Comparison of ENCODE assay signal across 8 cellular contexts in genomic region chr9:136544549-136545064, GRCh38. TPM values are rescaled to one million over a fixed set of nuclear protein-coding genes. Genes with fewer than 3 reads are reported as not detected.
DNase-seq lines count a peak whose midpoint lies in the region; ATAC-seq and TF ChIP-seq lines count a peak whose summit lies in the region.

No MANE protein-coding gene starts in this region.

- H3K4me3 Mint-ChIP-seq in glutamatergic neuron (ENCODE audit: unreplicated experiment): peak overlapping the region; percentile 86

- WGBS in urinary bladder: under 1% methylated on average over 40 of the region's 40 CpGs

- H3K9me3 Mint-ChIP-seq in glutamatergic neuron (ENCODE audit: unreplicated experiment): peaks cover 4% of the 10 kb centered on the region

- no peak for TF ChIP-seq CTCF in glutamatergic neuron (IDR thresholded peaks at IDR 0.05; ENCODE audit: partially characterized antibody, unreplicated experiment)

- H3K27me3 Mint-ChIP-seq in glutamatergic neuron (ENCODE audit: unreplicated experiment): peaks cover 2% of the 10 kb centered on the region

- H3K27me3 ChIP-seq in NT2/D1 (ENCODE audit: insufficient read depth, insufficient read length): no peaks in the 10 kb centered on the region

- H3K4me1 ChIP-seq in NT2/D1 (ENCODE audit: insufficient read depth, insufficient read length): peaks cover 43% of the 10 kb centered on the region
- peaks cover 3% of the 10 kb centered on the region for H3K4me1 ChIP-seq in urinary bladder (ENCODE audit: insufficient read depth)

- DNase-seq in Daoy (ENCODE audit: low read depth): peak; percentile 42
- no peak for DNase-seq in NT2/D1 (ENCODE audit: low read depth, low spot score)
- peak; percentile 69 for DNase-seq in activated naive CD4-positive, alpha-beta T cell treated with Interleukin-2 at 50 U/mL for 16 hours
- peak; percentile 47 for DNase-seq in glutamatergic neuron
- DNase-seq in nucleus accumbens (lab: John Stamatoyannopoulos, UW): peak in 54 of 56 donors; percentile 42 to 94 (median 85)
- DNase-seq in NCI-H446 (lab: John Stamatoyannopoulos, UW): no peak

- ATAC-seq in GM19328 (IDR thresholded peaks at IDR 0.05; ENCODE audit: unreplicated experiment): no peak

- no peaks in the 10 kb centered on the region for H3K36me3 Mint-ChIP-seq in glutamatergic neuron (ENCODE audit: unreplicated experiment)

- peak overlapping the region; percentile 29 for H3K27ac ChIP-seq in urinary bladder (ENCODE audit: low read depth)

- H3K4me3 ChIP-seq in NT2/D1 (ENCODE audit: insufficient read length, low read depth): peak overlapping the region; percentile 78
- H3K4me3 ChIP-seq in urinary bladder (ENCODE audit: low read depth, low read length): peak overlapping the region; percentile 88

- peak overlapping the region; percentile 84 for H3K9ac ChIP-seq in NT2/D1 (ENCODE audit: insufficient read length, low read depth)

- H3K9me3 ChIP-seq in NT2/D1 (ENCODE audit: insufficient read depth, low read length): no peaks in the 10 kb centered on the region

- H3K27ac Mint-ChIP-seq in glutamatergic neuron (ENCODE audit: unreplicated experiment): peak overlapping the region; percentile 59

- H3K36me3 ChIP-seq in NT2/D1 (ENCODE audit: insufficient read depth, insufficient read length, low read length) (peaks cover 45% of the 10 kb centered on the region), urinary bladder (ENCODE audit: insufficient read depth) (no peaks in the 10 kb centered on the region)

- peaks cover 5% of the 10 kb centered on the region for H3K4me1 Mint-ChIP-seq in glutamatergic neuron (ENCODE audit: low read depth, unreplicated experiment)

RNA-seq across cellular contexts. Expression of gene NOTCH1, which starts 1.2 kb away (rescaled TPM):
- total RNA-seq in Daoy (2014; rRNA removed; shearing (Covaris generic)): 4.4 and 8.7 TPM in 2 replicates
- total RNA-seq in glutamatergic neuron (ENCODE audit: unreplicated experiment) (64.2 TPM), urinary bladder (25.6 TPM)
- 19.7 TPM for polyA plus RNA-seq in urinary bladder

Comparison
In these comparisons a context has a peak if more than half of its experiments do, and no peak if none do; other contexts are left out.
1. DNase-seq: peak in Daoy (single experiment), activated naive CD4-positive, alpha-beta T cell treated with Interleukin-2 at 50 U/mL for 16 hours (single experiment), glutamatergic neuron (single experiment) and nucleus accumbens (54 of 56); none in NT2/D1 (single experiment) and NCI-H446 (0 of 2).